In genomic region chr7:150671798-150672585, GRCh38 we compare ENCODE assay signal across 1 cellular context.
A peak's percentile ranks its signal among the peaks of the same experiment; 100 is the strongest.
TF ChIP-seq lines count a peak whose summit lies in the region.

No MANE protein-coding gene starts in this region.

TF ChIP-seq in HEK293, 187 proteins besides CTCF, POLR2A, EP300 and RAD21:
- peak; percentile 62; the same call in 1 of the 2 replicates for TF ChIP-seq ZNF146 (tag by site-specific recombination; IDR thresholded peaks at IDR 0.05)
